In the genomic region with DNA sequence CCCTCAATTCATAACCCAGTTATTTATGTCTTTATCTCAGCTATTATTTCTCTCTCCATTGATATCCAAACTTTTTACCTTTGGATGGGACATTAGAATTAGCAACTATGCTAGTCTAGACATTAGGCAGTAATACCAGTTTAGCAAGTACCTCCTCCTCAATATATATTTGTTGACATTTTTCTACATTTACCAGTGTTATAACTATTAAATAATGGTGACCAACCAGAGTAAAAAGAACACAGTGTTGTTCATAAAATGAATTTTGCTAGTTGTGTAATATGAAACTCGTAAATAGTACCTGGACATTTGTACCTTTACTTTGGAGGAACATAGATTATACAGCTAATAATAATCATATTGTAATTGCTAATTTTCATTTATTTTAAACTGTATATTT, we compare ENCODE assay signal across 6 cellular contexts.
"Had no signal": no experiment of that assay in that cellular context is flagged by ENCODE, and none has a peak within 500 bp of the region (broad histone marks: within the 10 kb centered on the region; RNA-seq: fewer than 3 reads in every experiment).

No MANE protein-coding gene starts in this region.

- H3K4me3 ChIP-seq: K562 had no signal

- FAIRE-seq: HepG2, HTR-8/SVneo, K562 had no signal

- DNase-seq: IMR-90, KBM-7, KG1 had no signal

- ATAC-seq: HepG2, K562 had no signal
